In genomic region chr9:14452539-14452938, GRCh38 we compare ENCODE assay signal across 15 cellular contexts.
DNase-seq lines count a peak whose midpoint lies in the region; ATAC-seq and TF ChIP-seq lines count a peak whose summit lies in the region.
"Had no signal": no experiment of that assay in that cellular context is flagged by ENCODE, and none has a peak within 500 bp of the region (broad histone marks: within the 10 kb centered on the region; RNA-seq: fewer than 3 reads in every experiment).

No MANE protein-coding gene starts in this region.

- POLR2A ChIA-PET in SK-N-SH (lab: Yijun Ruan, JAX): interaction anchor here (1.2 kb wide), 1 partner anchor 15 kb away, joined by 3 read pairs; no protein-coding TSS in a partner anchor

- TF ChIP-seq CTCF in SK-N-SH (IDR thresholded peaks at IDR 0.05): no peak
- no peak for TF ChIP-seq CTCF in coronary artery (IDR thresholded peaks at IDR 0.05)
- TF ChIP-seq CTCF in foreskin fibroblast (IDR thresholded peaks at IDR 0.05; ENCODE audit: low read depth, low read length): no peak

- H3K27ac ChIP-seq in SK-N-SH (ENCODE audit: low read depth in 2 of 2, low read length in 1 of 2) (peak overlapping the region in 1 of 2 experiments; percentile 77; a peak in 2 of 4 replicates), coronary artery (no peak overlapping the region)
- H3K27ac ChIP-seq: BLaER1 treated with 17β-estradiol and CSF1 and Interleukin-3, amounts not matched to agents 10 nM and 100 nM had no signal

- no peak for ATAC-seq in HG02610 (IDR thresholded peaks at IDR 0.05; ENCODE audit: unreplicated experiment)
- ATAC-seq in HG03469 (IDR thresholded peaks at IDR 0.05; ENCODE audit: unreplicated experiment): no peak

- WGBS in SK-N-SH (ENCODE audit: low lambda C conversion rate): 0% methylated on average over 1 of the region's 1 CpG

- H2AFZ ChIP-seq in SK-N-SH (ENCODE audit: low read depth): no peak overlapping the region

- no peaks in the 10 kb centered on the region for H3K79me2 ChIP-seq in SK-N-SH (ENCODE audit: insufficient read depth)

- peak in 1 of 2 experiments; percentile 87; a peak in 1 of 4 replicates for TF ChIP-seq EP300 in SK-N-SH (IDR thresholded peaks at IDR 0.05; ENCODE audit: borderline replicate concordance in 1 of 2, low read depth in 1 of 2, low read length in 1 of 2)

- CTCF ChIA-PET in SK-N-SH (lab: Yijun Ruan, JAX): no interaction called here

- H3K4me3 ChIP-seq in SK-N-SH (ENCODE audit: low read depth in 2 of 2, low read length in 1 of 2): no peak overlapping the region
- H3K4me3 ChIP-seq in coronary artery: no peak overlapping the region
- H3K4me3 ChIP-seq in foreskin fibroblast (ENCODE audit: low read depth in 1 of 2, low read length in 2 of 2): no peak overlapping the region
- H3K4me3 ChIP-seq: BLaER1 treated with 17β-estradiol and CSF1 and Interleukin-3, amounts not matched to agents 10 nM and 100 nM had no signal

- H3K27me3 ChIP-seq in SK-N-SH (ENCODE audit: insufficient read depth): no peaks in the 10 kb centered on the region; the same call in 1 of the 2 replicates
- H3K27me3 ChIP-seq: BLaER1 treated with 17β-estradiol and CSF1 and Interleukin-3, amounts not matched to agents 10 nM and 100 nM had no signal

- TF ChIP-seq RAD21 in SK-N-SH (IDR thresholded peaks at IDR 0.05; ENCODE audit: low read length): no peak

- H3K4me2 ChIP-seq in SK-N-SH: no peak overlapping the region
- H3K4me2 ChIP-seq: BLaER1 treated with 17β-estradiol and CSF1 and Interleukin-3, amounts not matched to agents 10 nM and 100 nM had no signal

- H4K20me1 ChIP-seq in SK-N-SH (ENCODE audit: insufficient read depth): no peaks in the 10 kb centered on the region
- H4K20me1 ChIP-seq: BLaER1 treated with 17β-estradiol and CSF1 and Interleukin-3, amounts not matched to agents 10 nM and 100 nM had no signal

- H3K9me3 ChIP-seq in SK-N-SH: no peaks in the 10 kb centered on the region

- DNase-seq in NCI-H510A treated with DMSO at 0.1 percent for 48 hours (lab: John Stamatoyannopoulos, UW) (peak; percentile 20), NCI-H510A (lab: John Stamatoyannopoulos, UW) (no peak), NCI-H748 (lab: John Stamatoyannopoulos, UW; ENCODE audit: unreplicated experiment) (peak; percentile 82), SK-N-SH (peak; percentile 46), coronary artery (ENCODE audit: low spot score) (no peak), foreskin fibroblast (no peak)
- DNase-seq: H9, Karpas-422, NCI-H1417 treated with DMSO at 0.1 percent for 48 hours, NCI-H526 treated with DMSO at 0.1 percent for 48 hours, SIG-M5, SW 1271 had no signal

- H3K9me2 ChIP-seq in SK-N-SH: no peaks in the 10 kb centered on the region

- no peak overlapping the region for H3K9ac ChIP-seq in SK-N-SH
- H3K9ac ChIP-seq: BLaER1 treated with 17β-estradiol and CSF1 and Interleukin-3, amounts not matched to agents 10 nM and 100 nM had no signal

- H3K36me3 ChIP-seq in SK-N-SH (replicated peaks in 1 of 2; ENCODE audit: control insufficient read depth in 1 of 2, insufficient read depth in 2 of 2, low read length in 1 of 2): no peaks in the 10 kb centered on the region
- H3K36me3 ChIP-seq: BLaER1 treated with 17β-estradiol and CSF1 and Interleukin-3, amounts not matched to agents 10 nM and 100 nM had no signal

- H3F3A ChIP-seq in SK-N-SH (replicated peaks; ENCODE audit: insufficient read depth): no peaks in the 10 kb centered on the region

- peaks cover 0 to 7% of the 10 kb centered on the region in 2 experiments; a peak in 2 of 4 replicates for H3K4me1 ChIP-seq in SK-N-SH (ENCODE audit: control insufficient read depth in 1 of 2, insufficient read depth in 2 of 2, low read depth in 1 of 2, low read length in 1 of 2)
- H3K4me1 ChIP-seq: BLaER1 treated with 17β-estradiol and CSF1 and Interleukin-3, amounts not matched to agents 10 nM and 100 nM had no signal

TF ChIP-seq in SK-N-SH, 30 proteins besides CTCF, POLR2A, EP300 and RAD21:
- no peak for TF ChIP-seq TAF1 (IDR thresholded peaks at IDR 0.05; ENCODE audit: borderline replicate concordance, low read depth, low read length)
- no peak for TF ChIP-seq GABPA (IDR thresholded peaks at IDR 0.05; ENCODE audit: low read depth)
- no peak for TF ChIP-seq REST (IDR thresholded peaks at IDR 0.05; ENCODE audit: low read depth, low read length)
- peak; percentile 75 for TF ChIP-seq FOXJ3 (CRISPR knock-in tag; IDR thresholded peaks at IDR 0.05)
- TF ChIP-seq, protein P1, sequence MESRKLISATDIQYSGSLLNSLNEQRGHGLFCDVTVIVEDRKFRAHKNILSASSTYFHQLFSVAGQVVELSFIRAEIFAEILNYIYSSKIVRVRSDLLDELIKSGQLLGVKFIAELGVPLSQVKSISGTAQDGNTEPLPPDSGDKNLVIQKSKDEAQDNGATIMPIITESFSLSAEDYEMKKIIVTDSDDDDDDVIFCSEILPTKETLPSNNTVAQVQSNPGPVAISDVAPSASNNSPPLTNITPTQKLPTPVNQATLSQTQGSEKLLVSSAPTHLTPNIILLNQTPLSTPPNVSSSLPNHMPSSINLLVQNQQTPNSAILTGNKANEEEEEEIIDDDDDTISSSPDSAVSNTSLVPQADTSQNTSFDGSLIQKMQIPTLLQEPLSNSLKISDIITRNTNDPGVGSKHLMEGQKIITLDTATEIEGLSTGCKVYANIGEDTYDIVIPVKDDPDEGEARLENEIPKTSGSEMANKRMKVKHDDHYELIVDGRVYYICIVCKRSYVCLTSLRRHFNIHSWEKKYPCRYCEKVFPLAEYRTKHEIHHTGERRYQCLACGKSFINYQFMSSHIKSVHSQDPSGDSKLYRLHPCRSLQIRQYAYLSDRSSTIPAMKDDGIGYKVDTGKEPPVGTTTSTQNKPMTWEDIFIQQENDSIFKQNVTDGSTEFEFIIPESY (IDR thresholded peaks at IDR 0.05; ENCODE audit: borderline replicate concordance, low read depth): no peak
- TF ChIP-seq YY1 (IDR thresholded peaks at IDR 0.05; ENCODE audit: low read depth): no peak
- peak; percentile 82; the same call in 1 of the 2 replicates for TF ChIP-seq RCOR1 (IDR thresholded peaks at IDR 0.05; ENCODE audit: low read length)
- TF ChIP-seq FOXM1 (IDR thresholded peaks at IDR 0.05; ENCODE audit: low read depth): no peak
- TF ChIP-seq FOSL2 (IDR thresholded peaks at IDR 0.05; ENCODE audit: borderline replicate concordance, low read depth): no peak
- peak; percentile 60 for TF ChIP-seq CHD2 (IDR thresholded peaks at IDR 0.05; ENCODE audit: low read length, partially characterized antibody)
- TF ChIP-seq TCF12 (IDR thresholded peaks at IDR 0.05): no peak
- no peak for TF ChIP-seq PBX3 (IDR thresholded peaks at IDR 0.05)
- no peak for TF ChIP-seq EZH2phosphoT487 (IDR thresholded peaks at IDR 0.05; ENCODE audit: borderline replicate concordance, low read depth)
- TF ChIP-seq GATA2 (CRISPR knock-in tag; IDR thresholded peaks at IDR 0.05): peak; percentile 91

Comparison
In these comparisons a context has a peak if more than half of its experiments do, and no peak if none do; other contexts are left out.
1. DNase-seq: peak in NCI-H510A treated with DMSO at 0.1 percent for 48 hours (single experiment), NCI-H748 (single experiment) and SK-N-SH (single experiment); none in NCI-H510A (single experiment), coronary artery (single experiment) and foreskin fibroblast (0 of 2).